18 cellular contexts compared by ENCODE assay signal in genomic region chr19:1752757-1753728, GRCh38. TPM values are rescaled to one million over a fixed set of nuclear protein-coding genes. Genes with fewer than 3 reads are reported as not detected.
DNase-seq lines count a peak whose midpoint lies in the region; ATAC-seq and TF ChIP-seq lines count a peak whose summit lies in the region.
"Had no signal": no experiment of that assay in that cellular context is flagged by ENCODE, and none has a peak within 500 bp of the region (broad histone marks: within the 10 kb centered on the region; RNA-seq: fewer than 3 reads in every experiment).

Gene ONECUT3, plus strand, starts transcription at chr19:1753506. Its CDS starts 157 bp downstream, at chr19:1753663.

- DNase-seq in DMS53 (lab: John Stamatoyannopoulos, UW) (peak; percentile 19), DMS53 treated with DMSO at 0.1 percent for 48 hours (lab: John Stamatoyannopoulos, UW; ENCODE audit: unreplicated experiment) (no peak), GM23248 (peak; percentile 35), erythroblast (lab: John Stamatoyannopoulos, UW) (no peak), NCI-H446 (lab: John Stamatoyannopoulos, UW) (no peak)
- DNase-seq in activated naive CD8-positive, alpha-beta T cell treated with anti-CD3 and anti-CD28 coated beads, Interleukin-2, amount 50 U/mL, for 24 hours: no peak
- DNase-seq: 8988T; activated effector memory CD4-positive, alpha-beta T cell treated with Interleukin-2 at 50 U/mL for 16 hours; CD8-positive, alpha-beta T cell; heart left ventricle; left cardiac atrium; NCI-H2029 treated with DMSO at 0.1 percent for 48 hours had no signal

- no peaks in the 10 kb centered on the region for H3F3A ChIP-seq in GM23248 (ENCODE audit: insufficient read depth)

- no peaks in the 10 kb centered on the region for H3K9me2 ChIP-seq in GM23248 (ENCODE audit: insufficient read depth)

- peaks cover 81% of the 10 kb centered on the region for H3K27me3 ChIP-seq in GM23248 (replicated peaks; ENCODE audit: insufficient read depth)
- peaks cover 60% of the 10 kb centered on the region for H3K27me3 ChIP-seq in mucosa of stomach (ENCODE audit: control insufficient read depth, insufficient read depth, low read length)

- H3K9me3 Mint-ChIP-seq in activated naive CD8-positive, alpha-beta T cell treated with anti-CD3 and anti-CD28 coated beads, Interleukin-2, amount 50 U/mL, for 24 hours: no peaks in the 10 kb centered on the region
- H3K9me3 Mint-ChIP-seq: CD8-positive, alpha-beta T cell had no signal

- no peaks in the 10 kb centered on the region for H3K36me3 ChIP-seq in GM23248 (ENCODE audit: low read depth)
- H3K36me3 ChIP-seq in mucosa of stomach (ENCODE audit: control insufficient read depth, insufficient read depth, low read length): no peaks in the 10 kb centered on the region
- H3K36me3 ChIP-seq: heart left ventricle had no signal

- H3K9me3 ChIP-seq in GM23248 (ENCODE audit: low read depth): no peaks in the 10 kb centered on the region
- no peaks in the 10 kb centered on the region for H3K9me3 ChIP-seq in mucosa of stomach (ENCODE audit: control insufficient read depth, low read length)
- H3K9me3 ChIP-seq: heart left ventricle had no signal

- H3K4me1 Mint-ChIP-seq in activated naive CD8-positive, alpha-beta T cell treated with anti-CD3 and anti-CD28 coated beads, Interleukin-2, amount 50 U/mL, for 24 hours: peaks cover 12% of the 10 kb centered on the region

- no peaks in the 10 kb centered on the region for H3K79me2 ChIP-seq in GM23248 (ENCODE audit: insufficient read depth)
- H3K79me2 ChIP-seq: parathyroid adenoma had no signal

- H3K27me3 Mint-ChIP-seq in activated naive CD8-positive, alpha-beta T cell treated with anti-CD3 and anti-CD28 coated beads, Interleukin-2, amount 50 U/mL, for 24 hours: peaks cover 54% of the 10 kb centered on the region

- peak; percentile 20 for ATAC-seq in activated naive CD8-positive, alpha-beta T cell treated with anti-CD3 and anti-CD28 coated beads, Interleukin-2, amount 50 U/mL, for 24 hours
- no peak for ATAC-seq in HG02763 (IDR thresholded peaks at IDR 0.05; ENCODE audit: unreplicated experiment)
- ATAC-seq: CD8-positive, alpha-beta T cell; esophagus mucosa; heart left ventricle; left cardiac atrium had no signal

- in situ Hi-C loops in GM23248 (cut with MboI): no loop called here

- H3K4me3 Mint-ChIP-seq in activated naive CD8-positive, alpha-beta T cell treated with anti-CD3 and anti-CD28 coated beads, Interleukin-2, amount 50 U/mL, for 24 hours: no peak within 1 kb of the TSS
- H3K4me3 Mint-ChIP-seq: CD8-positive, alpha-beta T cell had no signal

- TF ChIP-seq POLR2A in erythroblast (IDR thresholded peaks at IDR 0.05; ENCODE audit: low read length): no peak

- H3K4me2 ChIP-seq in GM23248 (ENCODE audit: unreplicated experiment): no peak within 1 kb of the TSS

- H4K20me1 ChIP-seq in GM23248 (ENCODE audit: insufficient read depth): no peaks in the 10 kb centered on the region

- H3K9ac ChIP-seq in GM23248 (no peak within 1 kb of the TSS), mucosa of stomach (ENCODE audit: low read length) (peak within 1 kb of the TSS; percentile 66)
- H3K9ac ChIP-seq: parathyroid adenoma had no signal

- peaks cover 2% of the 10 kb centered on the region for H3K36me3 Mint-ChIP-seq in activated naive CD8-positive, alpha-beta T cell treated with anti-CD3 and anti-CD28 coated beads, Interleukin-2, amount 50 U/mL, for 24 hours (ENCODE audit: low read depth)
- H3K36me3 Mint-ChIP-seq: CD8-positive, alpha-beta T cell had no signal

- no peak within 1 kb of the TSS for H2AFZ ChIP-seq in GM23248
- H2AFZ ChIP-seq: parathyroid adenoma had no signal

- no peak within 1 kb of the TSS for H3K27ac ChIP-seq in GM23248
- H3K27ac ChIP-seq: coronary artery, heart left ventricle, parathyroid adenoma had no signal

- H3K27ac Mint-ChIP-seq in activated naive CD8-positive, alpha-beta T cell treated with anti-CD3 and anti-CD28 coated beads, Interleukin-2, amount 50 U/mL, for 24 hours: no peak within 1 kb of the TSS
- H3K27ac Mint-ChIP-seq: CD8-positive, alpha-beta T cell had no signal

- H3K4me1 ChIP-seq in GM23248 (ENCODE audit: insufficient read depth) (no peaks in the 10 kb centered on the region; the same call in 1 of the 2 replicates), mucosa of stomach (ENCODE audit: control insufficient read depth, insufficient read depth, low read length) (peaks cover 36% of the 10 kb centered on the region)
- H3K4me1 ChIP-seq: parathyroid adenoma had no signal

- no peak within 1 kb of the TSS for H3K4me3 ChIP-seq in GM23248
- no peak within 1 kb of the TSS for H3K4me3 ChIP-seq in mucosa of stomach (ENCODE audit: low read length)
- H3K4me3 ChIP-seq: coronary artery, heart left ventricle had no signal

- 0 to 2% methylated on average over 17 to 51 of the region's 77 CpGs for WGBS in GM23248 (ENCODE audit: low coverage in 1 of 2, low lambda C conversion rate in 2 of 2, missing lambda C conversion rate in 2 of 2), 2 experiments

RNA-seq across cellular contexts. Expression of gene ONECUT3, which starts in this region (rescaled TPM):
- not detected in 2 replicates for total RNA-seq in GM23248 (2014; rRNA removed; shearing (Covaris generic))
- polyA plus RNA-seq in GM23248 (2016; fragmentation: Nextera tagmentation; extraction: Ambion mirVana): not detected in 2 replicates
- total RNA-seq: CD8-positive, alpha-beta T cell; esophagus mucosa; heart left ventricle; HT1080; left cardiac atrium had no signal
- polyA plus RNA-seq: heart left ventricle had no signal

Comparison
In these comparisons a context has a peak if more than half of its experiments do, and no peak if none do; other contexts are left out.
1. Peak in DNase-seq in GM23248; RNA of the gene not detected or under 1 TPM.